ENCODE assay signal across 28 cellular contexts in the genomic region with DNA sequence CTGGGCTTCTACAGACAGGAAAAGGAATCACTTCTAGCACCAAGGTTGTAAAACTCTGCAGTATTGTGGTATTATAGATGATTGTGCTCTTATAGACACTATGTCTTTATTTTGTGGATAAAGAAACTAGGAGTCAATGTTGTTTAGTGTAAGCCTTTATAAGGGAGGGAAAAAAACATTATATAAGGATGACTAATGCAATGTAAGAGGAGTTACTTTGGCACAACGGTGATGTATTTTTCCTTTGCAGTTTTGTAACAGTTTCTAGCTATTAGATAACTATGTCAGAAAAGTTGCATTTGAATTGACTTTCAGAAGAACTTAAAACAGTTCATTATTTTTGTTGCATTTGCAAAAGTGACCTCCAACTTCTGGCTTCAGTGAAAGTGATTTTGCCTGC.
"Had no signal": no experiment of that assay in that cellular context is flagged by ENCODE, and none has a peak within 500 bp of the region (broad histone marks: within the 10 kb centered on the region; RNA-seq: fewer than 3 reads in every experiment).

No MANE protein-coding gene starts in this region.

- DNase-seq: activated B cell treated with CpG ODN at 0.5 μM for 24 hours; activated CD4-positive, alpha-beta T cell treated with anti-CD3 and anti-CD28 coated beads for 48 hours; activated CD8-positive, alpha-beta T cell treated with anti-CD3 and anti-CD28 coated beads for 36 hours; activated naive CD4-positive, alpha-beta T cell treated with Interleukin-2 at 50 U/mL for 16 hours; activated naive CD8-positive, alpha-beta T cell treated with anti-CD3 and anti-CD28 coated beads, Interleukin-2, amount 10 ng/mL, durations not matched to agents 7 days and 5 days; activated T-cell treated with anti-CD3 and anti-CD28 coated beads, Interleukin-2, amount 50 U/mL, for 1 hour; anterior cingulate cortex; brain microvascular endothelial cell; erythroblast; foreskin keratinocyte; glutamatergic neuron; hypothalamus; small intestine; stimulated activated CD4-positive, alpha-beta T cell treated with anti-CD3 and anti-CD28 coated beads, Interleukin-15, amount 100 ng/mL, for 24 hours; stimulated activated CD4-positive, alpha-beta T cell treated with anti-CD3 and anti-CD28 coated beads, Interleukin-2, amount 100 ng/mL, for 48 hours; T-helper 1 cell; T-helper 9 cell; transverse colon had no signal

- H3K4me1 ChIP-seq: foreskin keratinocyte, prostate gland, right atrium auricular region, suprapubic skin, transverse colon, vagina had no signal

- H3K36me3 ChIP-seq: brain microvascular endothelial cell, prostate gland, right atrium auricular region, suprapubic skin, transverse colon, vagina had no signal

- H3K27me3 Mint-ChIP-seq: activated B cell treated with CpG ODN at 0.5 μM for 24 hours; activated CD8-positive, alpha-beta T cell treated with anti-CD3 and anti-CD28 coated beads for 36 hours; activated naive CD8-positive, alpha-beta T cell treated with anti-CD3 and anti-CD28 coated beads, Interleukin-2, amount 10 ng/mL, durations not matched to agents 7 days and 5 days; central memory CD8-positive, alpha-beta T cell; stimulated activated naive CD8-positive, alpha-beta T cell treated with anti-CD3 and anti-CD28 coated beads, Interleukin-15, Interleukin-2, amounts not matched to agents 100 ng/mL and 50 ng/mL, for 24 hours had no signal

- H3K9me3 ChIP-seq: prostate gland, vagina had no signal

- H3K36me3 Mint-ChIP-seq: activated naive CD8-positive, alpha-beta T cell treated with anti-CD3 and anti-CD28 coated beads, Interleukin-2, amount 10 ng/mL, durations not matched to agents 7 days and 5 days had no signal

- H3K27ac Mint-ChIP-seq: activated B cell treated with CpG ODN at 0.5 μM for 24 hours; activated CD8-positive, alpha-beta T cell treated with anti-CD3 and anti-CD28 coated beads for 36 hours; activated naive CD8-positive, alpha-beta T cell treated with anti-CD3 and anti-CD28 coated beads, Interleukin-2, amount 10 ng/mL, durations not matched to agents 7 days and 5 days; activated T-helper 2 cell treated with anti-CD3 and anti-CD28 coated beads, Interferon-gamma antibody, Interleukin-2, Interleukin-4, amounts not matched to agents 10 μg/mL and 5 μg/mL and 100 μg/mL, durations not matched to agents 14 hours and 24 hours and 36 hours; stimulated activated naive CD8-positive, alpha-beta T cell treated with anti-CD3 and anti-CD28 coated beads, Interleukin-15, Interleukin-2, amounts not matched to agents 100 ng/mL and 50 ng/mL, for 24 hours had no signal

- H3K4me3 Mint-ChIP-seq: activated B cell treated with CpG ODN at 0.5 μM for 24 hours; activated CD8-positive, alpha-beta T cell treated with anti-CD3 and anti-CD28 coated beads for 36 hours; activated naive CD8-positive, alpha-beta T cell treated with anti-CD3 and anti-CD28 coated beads, Interleukin-2, amount 10 ng/mL, durations not matched to agents 7 days and 5 days; central memory CD8-positive, alpha-beta T cell; neural crest cell; stimulated activated naive CD8-positive, alpha-beta T cell treated with anti-CD3 and anti-CD28 coated beads, Interleukin-15, Interleukin-2, amounts not matched to agents 100 ng/mL and 50 ng/mL, for 24 hours had no signal

- FAIRE-seq: endometrium, small intestine had no signal

- H3K4me1 Mint-ChIP-seq: activated B cell treated with CpG ODN at 0.5 μM for 24 hours; activated naive CD8-positive, alpha-beta T cell treated with anti-CD3 and anti-CD28 coated beads, Interleukin-2, amount 10 ng/mL, durations not matched to agents 7 days and 5 days; central memory CD8-positive, alpha-beta T cell; neural crest cell had no signal

- H3K4me3 ChIP-seq: coronary artery, prostate gland, right atrium auricular region, suprapubic skin, transverse colon, vagina had no signal

- H3K27ac ChIP-seq: brain microvascular endothelial cell, coronary artery, foreskin keratinocyte, prostate gland, right atrium auricular region, suprapubic skin, transverse colon, vagina had no signal

- H3K27me3 ChIP-seq: brain microvascular endothelial cell, foreskin keratinocyte, right atrium auricular region, suprapubic skin, transverse colon, vagina had no signal
